In genomic region chr19:14595558-14595957, GRCh38 we compare ENCODE assay signal across 1 cellular context.
TF ChIP-seq lines count a peak whose summit lies in the region.

No MANE protein-coding gene starts in this region.

TF ChIP-seq in HepG2, 621 proteins besides CTCF, POLR2A, EP300 and RAD21 (continued from another document):
- TF ChIP-seq ZNF207 (IDR thresholded peaks at IDR 0.05; ENCODE audit: borderline replicate concordance): peak; percentile 35; the same call in 1 of the 2 replicates
- no peak for TF ChIP-seq GRHL1 (CRISPR knock-in tag; conservative IDR thresholded peaks at IDR 0.05)
- no peak for TF ChIP-seq ZNF563 (CRISPR knock-in tag; IDR thresholded peaks at IDR 0.05)
- no peak for TF ChIP-seq ZNF816 (CRISPR knock-in tag; IDR thresholded peaks at IDR 0.05; ENCODE audit: borderline replicate concordance)
- TF ChIP-seq CBX1 (IDR thresholded peaks at IDR 0.05; ENCODE audit: low read depth): no peak
- TF ChIP-seq ZNF34 (CRISPR knock-in tag; IDR thresholded peaks at IDR 0.05; ENCODE audit: borderline replicate concordance): no peak
- no peak for TF ChIP-seq ZBTB37 (CRISPR knock-in tag; IDR thresholded peaks at IDR 0.05)
- TF ChIP-seq HIC2 (CRISPR knock-in tag; IDR thresholded peaks at IDR 0.05; ENCODE audit: low read depth): no peak
- TF ChIP-seq NFRKB (IDR thresholded peaks at IDR 0.05): peak; percentile 15; the same call in 1 of the 2 replicates
- no peak for TF ChIP-seq NR2F6 (IDR thresholded peaks at IDR 0.05)
- no peak for TF ChIP-seq NR2F6 (CRISPR knock-in tag; IDR thresholded peaks at IDR 0.05)
- TF ChIP-seq CREB1 (IDR thresholded peaks at IDR 0.05): peak; percentile 75; the same call in 1 of the 2 replicates
- TF ChIP-seq CREB1 (CRISPR knock-in tag; IDR thresholded peaks at IDR 0.05): no peak
- no peak for TF ChIP-seq CERS6 (CRISPR knock-in tag; IDR thresholded peaks at IDR 0.05)
- TF ChIP-seq TERF1 (CRISPR knock-in tag; IDR thresholded peaks at IDR 0.05): no peak
- no peak for TF ChIP-seq FIP1L1 (IDR thresholded peaks at IDR 0.05; ENCODE audit: borderline replicate concordance, insufficient read depth, low read depth, low read length)
- TF ChIP-seq ZNF180 (CRISPR knock-in tag; IDR thresholded peaks at IDR 0.05; ENCODE audit: borderline replicate concordance, low read depth): no peak
- no peak for TF ChIP-seq ZNF703 (CRISPR knock-in tag; IDR thresholded peaks at IDR 0.05; ENCODE audit: borderline replicate concordance)
- no peak for TF ChIP-seq THRA (CRISPR knock-in tag; IDR thresholded peaks at IDR 0.05; ENCODE audit: borderline replicate concordance)
- TF ChIP-seq ZNF446 (CRISPR knock-in tag; IDR thresholded peaks at IDR 0.05): no peak
- no peak for TF ChIP-seq SMC3 (IDR thresholded peaks at IDR 0.05; ENCODE audit: low read length)
TF ChIP-seq in HepG2: peak in this region for 3.
